ENCODE assay signal across 8 cellular contexts in the genomic region with DNA sequence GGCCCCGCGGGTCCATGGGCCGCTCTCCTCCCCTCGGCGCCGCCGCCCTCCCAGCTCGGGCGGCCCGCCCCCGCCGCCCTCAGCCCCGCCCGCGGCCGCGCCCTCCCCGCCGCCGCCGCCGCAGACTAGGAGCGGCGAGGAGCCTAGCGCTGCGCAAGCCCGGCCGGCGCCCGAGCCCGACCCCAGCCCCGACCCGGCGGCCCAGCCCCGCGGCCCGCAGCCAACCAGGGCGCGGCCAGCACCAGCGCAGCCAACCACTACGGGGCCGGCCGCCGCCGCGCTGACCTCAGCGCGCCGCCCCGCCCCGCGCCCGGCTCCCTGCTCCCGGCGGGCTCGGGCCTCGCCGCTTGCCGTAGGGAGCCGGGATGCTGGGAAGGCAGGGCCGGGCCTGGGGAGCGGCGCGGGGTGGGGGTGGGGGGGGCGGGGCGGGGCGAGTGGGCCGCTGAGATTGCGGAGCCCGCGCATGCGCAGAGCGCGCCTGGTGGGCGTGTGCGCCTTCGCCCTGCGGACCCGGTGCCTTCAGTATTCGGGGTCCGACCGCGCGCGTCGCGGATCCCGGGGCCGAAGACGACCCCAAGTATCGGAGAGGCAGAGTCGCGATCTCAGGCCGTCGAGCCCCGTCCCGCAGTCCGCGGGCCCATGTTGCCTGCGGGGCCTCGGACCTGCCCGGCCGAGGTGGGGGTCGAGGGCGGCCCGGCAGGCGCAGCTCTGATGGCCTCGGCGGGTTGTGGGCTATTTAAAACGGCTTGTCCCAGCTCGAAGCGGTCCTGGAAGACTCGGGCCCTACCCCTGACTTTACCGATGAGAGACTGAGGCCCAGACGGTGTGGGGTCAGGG. TPM values are rescaled to one million over a fixed set of nuclear protein-coding genes. Genes with fewer than 3 reads are reported as not detected.
DNase-seq lines count a peak whose midpoint lies in the region; ATAC-seq and TF ChIP-seq lines count a peak whose summit lies in the region.

A gene with protein sequence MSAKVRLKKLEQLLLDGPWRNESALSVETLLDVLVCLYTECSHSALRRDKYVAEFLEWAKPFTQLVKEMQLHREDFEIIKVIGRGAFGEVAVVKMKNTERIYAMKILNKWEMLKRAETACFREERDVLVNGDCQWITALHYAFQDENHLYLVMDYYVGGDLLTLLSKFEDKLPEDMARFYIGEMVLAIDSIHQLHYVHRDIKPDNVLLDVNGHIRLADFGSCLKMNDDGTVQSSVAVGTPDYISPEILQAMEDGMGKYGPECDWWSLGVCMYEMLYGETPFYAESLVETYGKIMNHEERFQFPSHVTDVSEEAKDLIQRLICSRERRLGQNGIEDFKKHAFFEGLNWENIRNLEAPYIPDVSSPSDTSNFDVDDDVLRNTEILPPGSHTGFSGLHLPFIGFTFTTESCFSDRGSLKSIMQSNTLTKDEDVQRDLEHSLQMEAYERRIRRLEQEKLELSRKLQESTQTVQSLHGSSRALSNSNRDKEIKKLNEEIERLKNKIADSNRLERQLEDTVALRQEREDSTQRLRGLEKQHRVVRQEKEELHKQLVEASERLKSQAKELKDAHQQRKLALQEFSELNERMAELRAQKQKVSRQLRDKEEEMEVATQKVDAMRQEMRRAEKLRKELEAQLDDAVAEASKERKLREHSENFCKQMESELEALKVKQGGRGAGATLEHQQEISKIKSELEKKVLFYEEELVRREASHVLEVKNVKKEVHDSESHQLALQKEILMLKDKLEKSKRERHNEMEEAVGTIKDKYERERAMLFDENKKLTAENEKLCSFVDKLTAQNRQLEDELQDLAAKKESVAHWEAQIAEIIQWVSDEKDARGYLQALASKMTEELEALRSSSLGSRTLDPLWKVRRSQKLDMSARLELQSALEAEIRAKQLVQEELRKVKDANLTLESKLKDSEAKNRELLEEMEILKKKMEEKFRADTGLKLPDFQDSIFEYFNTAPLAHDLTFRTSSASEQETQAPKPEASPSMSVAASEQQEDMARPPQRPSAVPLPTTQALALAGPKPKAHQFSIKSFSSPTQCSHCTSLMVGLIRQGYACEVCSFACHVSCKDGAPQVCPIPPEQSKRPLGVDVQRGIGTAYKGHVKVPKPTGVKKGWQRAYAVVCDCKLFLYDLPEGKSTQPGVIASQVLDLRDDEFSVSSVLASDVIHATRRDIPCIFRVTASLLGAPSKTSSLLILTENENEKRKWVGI (N-terminal part only) (minus strand): TSS at position 178 of the 837 bp plus-strand sequence. CDS start 376 bp downstream, outside the sequence.

- H3K9me3 ChIP-seq in right cardiac atrium (ENCODE audit: control insufficient read depth, low read length) (no peaks in the 10 kb centered on the region), prostate gland (no peaks in the 10 kb centered on the region)

- H3K27ac ChIP-seq in right cardiac atrium (ENCODE audit: low read length) (peak within 1 kb of the TSS; percentile 91), prostate gland (peak within 1 kb of the TSS; percentile 81 to 85)

- intact Hi-C loops in right cardiac atrium (cut with DNase I), result no loop called here
- intact Hi-C loops in prostate gland (cut with DNase I), result no loop called here

- peak within 1 kb of the TSS; percentile 85 for H3K4me3 ChIP-seq in astrocyte of the cerebellum (ENCODE audit: low read depth, low read length)
- H3K4me3 ChIP-seq in right cardiac atrium (ENCODE audit: low read length), result peak within 1 kb of the TSS; percentile 84
- peak within 1 kb of the TSS; percentile 85 to 95 for H3K4me3 ChIP-seq in prostate gland

- in situ Hi-C loops in G401 (cut with HindIII; ENCODE audit: low sequenced_read_pairs), result no loop called here
- in situ Hi-C loops in astrocyte of the cerebellum (cut with HindIII; ENCODE audit: low sequenced_read_pairs), result no loop called here

- DNase-seq in G401 (ENCODE audit: low spot score) (peak; percentile 83), HEK293T (ENCODE audit: extremely low spot score) (peak; percentile 94), NCI-H1092 treated with DMSO at 0.1 percent for 48 hours (lab: John Stamatoyannopoulos, UW) (peak; percentile 93), T-helper 2 cell (peak; percentile 35 to 80 (median 51)), astrocyte of the cerebellum (ENCODE audit: low read depth) (peak; percentile 69), right cardiac atrium (peak; percentile 93 to 97 (median 96)), prostate gland (ENCODE audit: low spot score) (peak; percentile 87), Kasumi-1 (lab: John Stamatoyannopoulos, UW) (no peak)

- POLR2A ChIA-PET in HEK293T (lab: Yijun Ruan, JAX), result interaction anchor here (1.3 kb wide), 1 partner anchor 125 kb away, joined by 4 read pairs; no protein-coding TSS in a partner anchor

- no peaks in the 10 kb centered on the region for H3K36me3 ChIP-seq in prostate gland

- peak; percentile 88 to 95 for ATAC-seq in right cardiac atrium

- H3K4me1 ChIP-seq in right cardiac atrium (ENCODE audit: control insufficient read depth, insufficient read depth, low read length), result peaks cover 4% of the 10 kb centered on the region
- peaks cover 12% of the 10 kb centered on the region for H3K4me1 ChIP-seq in prostate gland (replicated peaks)

- H3K27me3 ChIP-seq in right cardiac atrium (ENCODE audit: control insufficient read depth, insufficient read depth), result no peaks in the 10 kb centered on the region
- no peaks in the 10 kb centered on the region for H3K27me3 ChIP-seq in prostate gland (replicated peaks; ENCODE audit: insufficient read depth)

- CTCF ChIA-PET in HEK293T (lab: Yijun Ruan, JAX), result interaction anchor here (0.6 kb wide), 1 partner anchor 17 kb away, joined by 3 read pairs; no protein-coding TSS in a partner anchor

- under 1% methylated on average over 113 of the region's 115 CpGs for WGBS in right cardiac atrium
- under 1% methylated on average over 46 of the region's 115 CpGs for WGBS in prostate gland

- peak; percentile 66 for TF ChIP-seq POLR2A in prostate gland (IDR thresholded peaks at IDR 0.05)

- no peak for TF ChIP-seq CTCF in astrocyte of the cerebellum (IDR thresholded peaks at IDR 0.05; ENCODE audit: low read depth, low read length, missing control alignments)
- no peak for TF ChIP-seq CTCF in prostate gland (IDR thresholded peaks at IDR 0.05)

TF ChIP-seq in HEK293T, 16 proteins besides CTCF, POLR2A, EP300 and RAD21:
- TF ChIP-seq LEF1 (IDR thresholded peaks at IDR 0.05; ENCODE audit: borderline replicate concordance), result no peak
- TF ChIP-seq SUZ12 (IDR thresholded peaks at IDR 0.05), result no peak
- TF ChIP-seq L3MBTL2 (conservative IDR thresholded peaks at IDR 0.05), result peak; percentile 88

RNA-seq across cellular contexts. Expression of the gene that starts here (rescaled TPM):
- total RNA-seq in G401 (2014; rRNA removed; shearing (Covaris generic)), result 17.0 and 21.6 TPM in 2 replicates
- 10 to 100 TPM; 67.0 to 82.5 (median 69.8) TPM for total RNA-seq in right cardiac atrium
- polyA plus RNA-seq in right cardiac atrium, result 42.5 TPM
- total RNA-seq in prostate gland, result 100 to 1,000 TPM in 1 of 2 donors, 10 to 100 TPM in 1; 78.9 to 172 TPM

Comparison
In these comparisons a context has a peak if more than half of its experiments do, and no peak if none do; other contexts are left out.
1. DNase-seq: peak in G401 (single experiment), HEK293T (single experiment), NCI-H1092 treated with DMSO at 0.1 percent for 48 hours (single experiment), T-helper 2 cell (5 of 5), astrocyte of the cerebellum (single experiment), right cardiac atrium (3 of 3) and prostate gland (single experiment); none in Kasumi-1 (0 of 2).
2. Peak in every context shown above with its lines, with median percentiles within 50 percentile points of each other: H3K4me3 ChIP-seq.